Comparison of ENCODE assay signal across 19 cellular contexts in genomic region chr4:88597970-88598369, GRCh38. TPM values are rescaled to one million over a fixed set of nuclear protein-coding genes. Genes with fewer than 3 reads are reported as not detected.
DNase-seq lines count a peak whose midpoint lies in the region; ATAC-seq, FAIRE-seq and TF ChIP-seq lines count a peak whose summit lies in the region.
"Had no signal": no experiment of that assay in that cellular context is flagged by ENCODE, and none has a peak within 500 bp of the region (broad histone marks: within the 10 kb centered on the region; RNA-seq: fewer than 3 reads in every experiment).

No MANE protein-coding gene starts in this region.

- peak overlapping the region; percentile 16 to 56 (median 47) for H3K4me3 Mint-ChIP-seq in CD4-positive, CD25-positive, alpha-beta regulatory T cell
- H3K4me3 Mint-ChIP-seq in neural progenitor cell = no peak overlapping the region
- H3K4me3 Mint-ChIP-seq in T-helper 2 cell treated with Interferon-gamma antibody and Interleukin-4, amounts not matched to agents 5 μg/mL and 100 μg/mL, for 36 hours = no peak overlapping the region
- H3K4me3 Mint-ChIP-seq: dendritic cell treated with granulocyte-macrophage colony-stimulating factor and Interleukin-4, amounts not matched to agents 40 ng/mL and 50 ng/mL, for 4 days had no signal

- intact Hi-C loops in endothelial cell of umbilical vein (cut with micrococcal nuclease) = loop anchor here (10.0 kb wide), 3 partner anchors 143 to 493 kb away; partner anchors contain the start of genes HERC5 and PPM1K

- peaks cover 71% of the 10 kb centered on the region for H3K4me1 ChIP-seq in CD4-positive, CD25-positive, alpha-beta regulatory T cell (ENCODE audit: control insufficient read depth, insufficient read depth, low read length, poor library complexity, severe bottlenecking)
- H3K4me1 ChIP-seq in HAP-1 = peaks cover 31% of the 10 kb centered on the region
- H3K4me1 ChIP-seq in endothelial cell of umbilical vein (ENCODE audit: control insufficient read depth, extremely low read depth, insufficient read depth, low read length) = peaks cover 37% of the 10 kb centered on the region
- peaks cover 28% of the 10 kb centered on the region for H3K4me1 ChIP-seq in neural progenitor cell

- peaks cover 28% of the 10 kb centered on the region for H3K36me3 ChIP-seq in CD4-positive, CD25-positive, alpha-beta regulatory T cell (ENCODE audit: control insufficient read depth, insufficient read depth, low read length)
- no peaks in the 10 kb centered on the region for H3K36me3 ChIP-seq in HAP-1 (replicated peaks)
- no peaks in the 10 kb centered on the region for H3K36me3 ChIP-seq in endothelial cell of umbilical vein (ENCODE audit: control insufficient read depth in 2 of 2, extremely low read depth in 1 of 2, insufficient read depth in 2 of 2, low read length in 2 of 2)
- no peaks in the 10 kb centered on the region for H3K36me3 ChIP-seq in neural progenitor cell

- POLR2A ChIA-PET in endothelial cell of umbilical vein (lab: Charles Lee) = no interaction called here

- no peak for TF ChIP-seq POLR2A in endothelial cell of umbilical vein (IDR thresholded peaks at IDR 0.05; ENCODE audit: low read depth, low read length)

- CTCF ChIA-PET in endothelial cell of umbilical vein (lab: Charles Lee) = interaction anchor here (1.1 to 1.9 kb wide), 3 partner anchors 13 to 61 kb away, joined by 3 to 10 read pairs (median 4); no protein-coding TSS in a partner anchor

- H3K9me3 Mint-ChIP-seq in CD4-positive, CD25-positive, alpha-beta regulatory T cell = no peaks in the 10 kb centered on the region
- H3K9me3 Mint-ChIP-seq in neural progenitor cell = no peaks in the 10 kb centered on the region
- H3K9me3 Mint-ChIP-seq in T-helper 2 cell treated with Interferon-gamma antibody and Interleukin-4, amounts not matched to agents 5 μg/mL and 100 μg/mL, for 36 hours = no peaks in the 10 kb centered on the region
- H3K9me3 Mint-ChIP-seq: dendritic cell treated with granulocyte-macrophage colony-stimulating factor and Interleukin-4, amounts not matched to agents 40 ng/mL and 50 ng/mL, for 4 days had no signal

- FAIRE-seq in endothelial cell of umbilical vein (lab: Jason Lieb, UNC) = no peak

- no peak overlapping the region for H3K27ac ChIP-seq in CD4-positive, CD25-positive, alpha-beta regulatory T cell (ENCODE audit: insufficient read depth, low read length, poor library complexity, severe bottlenecking)
- peak overlapping the region; percentile 4 for H3K27ac ChIP-seq in endothelial cell of umbilical vein (ENCODE audit: insufficient read depth, low read depth, low read length)
- H3K27ac ChIP-seq in neural progenitor cell = no peak overlapping the region

- H3K4me2 ChIP-seq in endothelial cell of umbilical vein (ENCODE audit: insufficient read depth, low read length) (no peak overlapping the region), neural progenitor cell (peak overlapping the region; percentile 66)

- H3K27me3 ChIP-seq in CD4-positive, CD25-positive, alpha-beta regulatory T cell (ENCODE audit: control insufficient read depth, insufficient read depth, low read length) = no peaks in the 10 kb centered on the region
- peaks cover 7% of the 10 kb centered on the region for H3K27me3 ChIP-seq in HAP-1 (ENCODE audit: low read depth)
- H3K27me3 ChIP-seq in endothelial cell of umbilical vein (ENCODE audit: control insufficient read depth in 2 of 2, insufficient read depth in 2 of 2, low read length in 2 of 2) = no peaks in the 10 kb centered on the region
- H3K27me3 ChIP-seq in neural progenitor cell = peaks cover 18% of the 10 kb centered on the region

- H3K79me2 ChIP-seq in endothelial cell of umbilical vein (ENCODE audit: control insufficient read depth, insufficient read depth, low read length) (peaks cover 7% of the 10 kb centered on the region), neural progenitor cell (ENCODE audit: low read depth) (no peaks in the 10 kb centered on the region)

- no peak overlapping the region for H2AFZ ChIP-seq in endothelial cell of umbilical vein (ENCODE audit: low read depth, low read length)
- H2AFZ ChIP-seq in neural progenitor cell (replicated peaks) = no peak overlapping the region

- DNase-seq in CD4-positive, CD25-positive, alpha-beta regulatory T cell = no peak
- DNase-seq in HAP-1 (ENCODE audit: low spot score in 2 of 2) (peak; percentile 41 to 84), endothelial cell of umbilical vein (ENCODE audit: low read depth, low spot score) (no peak), neural progenitor cell (ENCODE audit: low spot score) (peak; percentile 36), G401 (ENCODE audit: low spot score) (no peak), germinal center (ENCODE audit: low spot score) (no peak)
- DNase-seq in T-helper 2 cell treated with Interferon-gamma antibody and Interleukin-4, amounts not matched to agents 5 μg/mL and 100 μg/mL, for 36 hours (ENCODE audit: low spot score) = no peak
- DNase-seq: activated CD4-positive, alpha-beta T cell treated with anti-CD3 and anti-CD28 coated beads for 48 hours; activated naive CD4-positive, alpha-beta T cell treated with anti-CD3 and anti-CD28 coated beads, Interleukin-2, amount 50 U/mL, for 16 hours; Calu3; glutamatergic neuron; islet precursor cell; mesenchymal stem cell; NCI-H2029 treated with DMSO at 0.1 percent for 48 hours; stimulated activated CD4-positive, alpha-beta T cell treated with anti-CD3 and anti-CD28 coated beads, Interleukin-2, amount 100 ng/mL, for 24 hours; substantia nigra; T-helper 9 cell had no signal

- H4K20me1 ChIP-seq in endothelial cell of umbilical vein (replicated peaks; ENCODE audit: control insufficient read depth, extremely low read depth, insufficient read depth, low read length) (no peaks in the 10 kb centered on the region), neural progenitor cell (ENCODE audit: low read depth) (no peaks in the 10 kb centered on the region)

- ATAC-seq in CD4-positive, CD25-positive, alpha-beta regulatory T cell (ENCODE audit: low read depth in 2 of 2) = no peak
- ATAC-seq: esophagus mucosa had no signal

- dilution Hi-C loops in endothelial cell of umbilical vein (cut with MboI; ENCODE audit: extremely low pct_ligation_motif_present, low sequenced_read_pairs) = no loop called here

- peak overlapping the region; percentile 68 to 86 (median 72) for H3K27ac Mint-ChIP-seq in CD4-positive, CD25-positive, alpha-beta regulatory T cell
- no peak overlapping the region for H3K27ac Mint-ChIP-seq in neural progenitor cell
- H3K27ac Mint-ChIP-seq in T-helper 2 cell treated with Interferon-gamma antibody and Interleukin-4, amounts not matched to agents 5 μg/mL and 100 μg/mL, for 36 hours = no peak overlapping the region
- H3K27ac Mint-ChIP-seq: dendritic cell treated with granulocyte-macrophage colony-stimulating factor and Interleukin-4, amounts not matched to agents 40 ng/mL and 50 ng/mL, for 4 days had no signal

- H3K9me1 ChIP-seq in endothelial cell of umbilical vein (replicated peaks; ENCODE audit: control insufficient read depth, extremely low read depth, insufficient read depth, low read length) = no peaks in the 10 kb centered on the region

- BruUV-seq in endothelial cell of umbilical vein (replicated peaks; lab: Mats Ljungman, UMichigan) = no TSS peak

- H3K9me3 ChIP-seq in CD4-positive, CD25-positive, alpha-beta regulatory T cell (ENCODE audit: control insufficient read depth in 2 of 2, low read length in 2 of 2) = no peaks in the 10 kb centered on the region
- no peaks in the 10 kb centered on the region for H3K9me3 ChIP-seq in HAP-1
- H3K9me3 ChIP-seq in endothelial cell of umbilical vein (replicated peaks; ENCODE audit: control insufficient read depth, insufficient read depth, low read length) = no peaks in the 10 kb centered on the region
- no peaks in the 10 kb centered on the region for H3K9me3 ChIP-seq in neural progenitor cell (ENCODE audit: low read depth)

- in situ Hi-C loops in HAP-1 (cut with MboI; ENCODE audit: low sequenced_read_pairs) = no loop called here
- in situ Hi-C loops in G401 (cut with HindIII; ENCODE audit: low sequenced_read_pairs) = no loop called here

- TF ChIP-seq CTCF in endothelial cell of umbilical vein (IDR thresholded peaks at IDR 0.05; ENCODE audit: extremely low read depth in 1 of 2, insufficient read depth in 1 of 2, low read depth in 1 of 2, low read length in 2 of 2) = no peak
- no peak for TF ChIP-seq CTCF in neural progenitor cell (IDR thresholded peaks at IDR 0.05)

- H3F3A ChIP-seq in neural progenitor cell (ENCODE audit: low read depth) = peaks cover 28% of the 10 kb centered on the region

- peaks cover 5% of the 10 kb centered on the region for H3K27me3 Mint-ChIP-seq in CD4-positive, CD25-positive, alpha-beta regulatory T cell
- peaks cover 10% of the 10 kb centered on the region for H3K27me3 Mint-ChIP-seq in neural progenitor cell (ENCODE audit: insufficient read depth, low read depth)
- H3K27me3 Mint-ChIP-seq in T-helper 2 cell treated with Interferon-gamma antibody and Interleukin-4, amounts not matched to agents 5 μg/mL and 100 μg/mL, for 36 hours (ENCODE audit: low read depth) = no peaks in the 10 kb centered on the region
- H3K27me3 Mint-ChIP-seq: dendritic cell treated with granulocyte-macrophage colony-stimulating factor and Interleukin-4, amounts not matched to agents 40 ng/mL and 50 ng/mL, for 4 days had no signal

- peak overlapping the region; percentile 6 for H3K4me3 ChIP-seq in CD4-positive, CD25-positive, alpha-beta regulatory T cell (ENCODE audit: low read depth, low read length)
- no peak overlapping the region for H3K4me3 ChIP-seq in HAP-1
- no peak overlapping the region for H3K4me3 ChIP-seq in endothelial cell of umbilical vein (replicated peaks in 1 of 3; ENCODE audit: insufficient read depth in 1 of 3, low read depth in 1 of 3, low read length in 3 of 3)
- H3K4me3 ChIP-seq in neural progenitor cell = no peak overlapping the region

- H3K9ac ChIP-seq in endothelial cell of umbilical vein (replicated peaks; ENCODE audit: extremely low read depth, insufficient read depth, low read length) (no peak overlapping the region), neural progenitor cell (no peak overlapping the region)

- H3K36me3 Mint-ChIP-seq in CD4-positive, CD25-positive, alpha-beta regulatory T cell = peaks cover 43% of the 10 kb centered on the region
- H3K36me3 Mint-ChIP-seq in neural progenitor cell = no peaks in the 10 kb centered on the region
- H3K36me3 Mint-ChIP-seq in T-helper 2 cell treated with Interferon-gamma antibody and Interleukin-4, amounts not matched to agents 5 μg/mL and 100 μg/mL, for 36 hours (ENCODE audit: low read depth) = peaks cover 52% of the 10 kb centered on the region

- H3K4me1 Mint-ChIP-seq in CD4-positive, CD25-positive, alpha-beta regulatory T cell = peaks cover 45 to 87% (median 67%) of the 10 kb centered on the region in 4 donors
- peaks cover 18% of the 10 kb centered on the region for H3K4me1 Mint-ChIP-seq in neural progenitor cell
- peaks cover 49% of the 10 kb centered on the region for H3K4me1 Mint-ChIP-seq in T-helper 2 cell treated with Interferon-gamma antibody and Interleukin-4, amounts not matched to agents 5 μg/mL and 100 μg/mL, for 36 hours (ENCODE audit: low read depth)

RNA-seq across cellular contexts. Expression of gene HERC3, which starts 5.7 kb away (rescaled TPM):
- total RNA-seq in CD4-positive, CD25-positive, alpha-beta regulatory T cell = 91.4 TPM
- polyA plus RNA-seq in CD4-positive, CD25-positive, alpha-beta regulatory T cell = 10 to 100 TPM; 35.4 to 60.2 (median 49.7) TPM
- total RNA-seq in endothelial cell of umbilical vein (21.2 and 25.6 TPM in 2 replicates), neural progenitor cell (ENCODE audit: low replicate concordance) (2.3 and 4.1 TPM in 2 replicates)
- polyA plus RNA-seq in endothelial cell of umbilical vein = 4.3 and 6.3 TPM in 2 replicates
- 6.6 and 7.0 TPM in 2 replicates for polyA plus RNA-seq in endothelial cell of umbilical vein (2011; cell fraction: cytosol; rRNA removed)
- polyA plus RNA-seq in endothelial cell of umbilical vein (2011; cell fraction: nucleus; rRNA removed) = 12.9 and 18.7 TPM in 2 replicates
- polyA plus RNA-seq in endothelial cell of umbilical vein (2012) = 12.2 and 15.4 TPM in 2 replicates
- 25.6 and 26.1 TPM in 2 replicates for polyA minus RNA-seq in endothelial cell of umbilical vein
- polyA minus RNA-seq in endothelial cell of umbilical vein (2011; cell fraction: cytosol; rRNA and poly(A)+ RNA removed) = 5.1 TPM
- 29.2 and 41.4 TPM in 2 replicates for polyA minus RNA-seq in endothelial cell of umbilical vein (2011; cell fraction: nucleus; rRNA and poly(A)+ RNA removed)
- total RNA-seq in G401 (2014; rRNA removed; shearing (Covaris generic)) = 0.78 and 4.1 TPM in 2 replicates

Comparison
In these comparisons a context has a peak if more than half of its experiments do, and no peak if none do; other contexts are left out.
1. DNase-seq: peak in HAP-1 (2 of 2) and neural progenitor cell (single experiment); none in CD4-positive, CD25-positive, alpha-beta regulatory T cell (0 of 3), endothelial cell of umbilical vein (single experiment), T-helper 2 cell treated with Interferon-gamma antibody and Interleukin-4, amounts not matched to agents 5 μg/mL and 100 μg/mL, for 36 hours (single experiment), G401 (single experiment) and germinal center (single experiment).
2. H3K27ac Mint-ChIP-seq: peak in CD4-positive, CD25-positive, alpha-beta regulatory T cell (3 of 3); none in neural progenitor cell (single experiment) and T-helper 2 cell treated with Interferon-gamma antibody and Interleukin-4, amounts not matched to agents 5 μg/mL and 100 μg/mL, for 36 hours (single experiment).
3. H3K4me3 Mint-ChIP-seq: peak in CD4-positive, CD25-positive, alpha-beta regulatory T cell (4 of 4); none in neural progenitor cell (single experiment) and T-helper 2 cell treated with Interferon-gamma antibody and Interleukin-4, amounts not matched to agents 5 μg/mL and 100 μg/mL, for 36 hours (single experiment).